In the genomic region with DNA sequence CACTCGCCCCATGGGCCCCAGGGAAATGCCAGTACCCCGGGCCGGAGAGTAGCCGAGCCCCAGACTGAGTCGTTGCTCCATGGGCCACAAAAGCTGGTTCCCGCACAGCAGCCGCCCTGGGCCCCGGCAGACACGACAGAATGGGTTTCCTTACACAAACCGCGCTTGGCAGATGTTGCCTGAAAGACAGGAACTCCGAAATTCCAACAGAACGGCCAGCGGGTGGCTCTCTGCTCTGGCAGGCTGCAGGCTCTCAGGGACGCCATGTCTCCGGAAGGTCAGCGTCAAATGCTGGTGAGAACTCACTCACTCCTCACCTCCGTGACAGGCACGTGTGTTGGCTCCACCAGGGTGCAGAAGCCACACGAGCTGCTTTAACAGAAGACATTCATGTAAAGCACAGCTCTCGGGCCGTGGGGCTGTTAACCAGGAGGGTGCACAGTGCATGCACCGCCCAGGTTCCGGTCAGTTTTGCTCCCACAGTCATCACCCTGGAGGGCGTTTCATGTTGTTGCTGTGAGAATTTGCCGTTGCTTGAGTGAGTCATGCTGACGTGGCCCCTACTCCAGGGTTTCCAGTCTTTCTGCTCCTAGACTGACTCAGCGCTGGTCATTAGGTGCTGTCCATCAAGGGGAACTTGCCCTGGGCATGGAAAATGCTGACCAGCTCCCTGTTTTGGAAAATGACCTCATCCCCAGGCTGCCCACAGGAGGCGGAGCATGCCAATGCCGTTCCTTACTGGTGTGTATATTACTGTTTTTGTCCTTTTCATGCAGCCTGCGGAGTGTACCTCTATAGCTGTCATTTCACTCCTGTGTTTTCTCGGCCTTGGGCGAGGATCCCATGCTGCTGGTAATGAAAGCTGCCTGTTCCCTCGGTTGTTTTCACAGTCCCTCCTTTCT, we compare ENCODE assay signal across 9 cellular contexts. TPM values are rescaled to one million over a fixed set of nuclear protein-coding genes. Genes with fewer than 3 reads are reported as not detected.
A peak's percentile ranks its signal among the peaks of the same experiment; 100 is the strongest.
DNase-seq lines count a peak whose midpoint lies in the region; ATAC-seq and TF ChIP-seq lines count a peak whose summit lies in the region.
"Had no signal": no experiment of that assay in that cellular context is flagged by ENCODE, and none has a peak within 500 bp of the region (broad histone marks: within the 10 kb centered on the region; RNA-seq: fewer than 3 reads in every experiment).

No MANE protein-coding gene starts in this region.

- H3K27ac ChIP-seq in effector memory CD4-positive, alpha-beta T cell (ENCODE audit: insufficient read depth, low read length, poor library complexity, severe bottlenecking) = no peak overlapping the region
- H3K27ac ChIP-seq: KMS-11 had no signal

- H3K9me3 ChIP-seq in effector memory CD4-positive, alpha-beta T cell (ENCODE audit: control insufficient read depth, low read length) = no peaks in the 10 kb centered on the region

- peaks cover 0 to 12% (median 6%) of the 10 kb centered on the region in 7 donors for H3K9me3 Mint-ChIP-seq in CD14-positive monocyte
- H3K9me3 Mint-ChIP-seq in neural crest cell = no peaks in the 10 kb centered on the region

- H3K27me3 Mint-ChIP-seq in CD14-positive monocyte (ENCODE audit: low read depth in 3 of 3) (peaks cover 27 to 45% (median 34%) of the 10 kb centered on the region in 3 donors), neural crest cell (ENCODE audit: low read depth) (peaks cover 3% of the 10 kb centered on the region)

- H3K27me3 ChIP-seq in effector memory CD4-positive, alpha-beta T cell (replicated peaks; ENCODE audit: control insufficient read depth, insufficient read depth, low read length, poor library complexity, severe bottlenecking) = peaks cover 18% of the 10 kb centered on the region

- peak overlapping the region; percentile 49 for H3K4me3 ChIP-seq in WI38 (ENCODE audit: low read depth, low read length)
- H3K4me3 ChIP-seq in fibroblast of villous mesenchyme (ENCODE audit: low read depth, low read length) = peak overlapping the region; percentile 54
- no peak overlapping the region for H3K4me3 ChIP-seq in effector memory CD4-positive, alpha-beta T cell (ENCODE audit: insufficient read depth, low read depth, low read length, poor library complexity, severe bottlenecking)

- DNase-seq in CD14-positive monocyte (ENCODE audit: low spot score) = peak; percentile 93
- DNase-seq in HT1080 (ENCODE audit: low read depth) = peak; percentile 100
- DNase-seq in fibroblast of villous mesenchyme (ENCODE audit: low read depth) = peak; percentile 100
- no peak for DNase-seq in neural crest cell (ENCODE audit: low read depth, low spot score)
- DNase-seq in GDM1 (lab: John Stamatoyannopoulos, UW) = no peak
- DNase-seq in effector memory CD4-positive, alpha-beta T cell = no peak

- ATAC-seq in HG03442 (IDR thresholded peaks at IDR 0.05; ENCODE audit: unreplicated experiment) = no peak

- no peaks in the 10 kb centered on the region for H3K36me3 Mint-ChIP-seq in CD14-positive monocyte
- H3K36me3 Mint-ChIP-seq in neural crest cell (ENCODE audit: low read depth) = no peaks in the 10 kb centered on the region

- TF ChIP-seq CTCF in CD14-positive monocyte (IDR thresholded peaks at IDR 0.05) = no peak
- no peak for TF ChIP-seq CTCF in WI38 (IDR thresholded peaks at IDR 0.05; ENCODE audit: low read depth, low read length)
- TF ChIP-seq CTCF in fibroblast of villous mesenchyme (IDR thresholded peaks at IDR 0.05; ENCODE audit: insufficient read depth, low read depth, low read length) = peak; percentile 19
- TF ChIP-seq CTCF in neural crest cell (conservative IDR thresholded peaks at IDR 0.05) = no peak

- peak overlapping the region; percentile 63 to 89 (median 79) for H3K27ac Mint-ChIP-seq in CD14-positive monocyte
- peak overlapping the region; percentile 95 for H3K27ac Mint-ChIP-seq in neural crest cell (ENCODE audit: unreplicated experiment)

- intact Hi-C loops in CD14-positive monocyte (cut with micrococcal nuclease) = no loop called here

- no peaks in the 10 kb centered on the region for H3K36me3 ChIP-seq in effector memory CD4-positive, alpha-beta T cell (ENCODE audit: control insufficient read depth, insufficient read depth, low read length)

- H3K4me3 Mint-ChIP-seq in CD14-positive monocyte (peak overlapping the region; percentile 71 to 83), neural crest cell (peak overlapping the region; percentile 36)

- H3K4me1 Mint-ChIP-seq in CD14-positive monocyte = peaks cover 21% of the 10 kb centered on the region
- peaks cover 33% of the 10 kb centered on the region for H3K4me1 Mint-ChIP-seq in neural crest cell

- H3K4me1 ChIP-seq in effector memory CD4-positive, alpha-beta T cell (ENCODE audit: control insufficient read depth, insufficient read depth, low read length, poor library complexity, severe bottlenecking) = peaks cover 10% of the 10 kb centered on the region

RNA-seq across cellular contexts. Expression of gene ANKRD10, which starts 44.8 kb away (rescaled TPM):
- polyA plus RNA-seq in CD14-positive monocyte = 10 to 100 TPM; 30.5 to 37.2 TPM
- total RNA-seq in HT1080 (2014; rRNA removed; shearing (Covaris generic)) = 47.4 and 59.7 TPM in 2 replicates
- polyA plus RNA-seq in HT1080 (2015; cell fraction: cytosol; rRNA removed) = 18.0 and 22.2 TPM in 2 replicates
- polyA plus RNA-seq in HT1080 (2015; cell fraction: nucleus; rRNA removed) = 139 and 168 TPM in 2 replicates
- total RNA-seq in fibroblast of villous mesenchyme = 60.5 and 89.5 TPM in 2 replicates
- 194 and 204 TPM in 2 replicates for total RNA-seq in neural crest cell

Comparison
In these comparisons a context has a peak if more than half of its experiments do, and no peak if none do; other contexts are left out.
1. DNase-seq: peak in CD14-positive monocyte (single experiment), HT1080 (single experiment) and fibroblast of villous mesenchyme (single experiment); none in neural crest cell (single experiment), GDM1 (single experiment) and effector memory CD4-positive, alpha-beta T cell (0 of 3).